In the genomic region with DNA sequence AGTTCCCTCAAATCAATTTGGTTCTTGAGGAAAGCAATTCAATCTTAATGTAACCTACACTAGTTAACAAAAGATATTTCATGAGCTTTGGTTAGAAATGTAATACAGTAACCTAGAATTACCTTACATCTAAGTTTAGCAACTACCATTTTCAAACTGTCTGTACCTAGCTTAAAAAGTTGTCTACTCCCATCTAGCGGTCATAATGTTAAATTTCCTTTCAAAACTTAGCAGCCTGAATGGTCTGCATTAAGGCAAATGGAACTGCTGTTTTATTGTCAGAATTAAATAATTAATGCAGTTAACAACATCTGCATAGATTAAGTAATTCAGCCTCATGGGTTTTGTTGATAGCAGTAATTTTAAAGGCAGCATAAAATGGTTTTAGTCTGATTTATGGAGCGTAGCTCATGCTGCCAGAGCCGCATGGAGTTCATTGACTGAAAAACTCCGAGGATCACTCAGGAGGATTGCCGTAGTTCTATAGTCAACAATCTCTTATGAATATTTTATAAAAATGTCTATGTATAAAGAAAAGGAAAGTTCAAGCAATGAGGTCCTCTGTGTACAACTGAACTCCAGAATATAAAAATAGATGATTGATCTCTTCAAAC, we compare ENCODE assay signal across 8 cellular contexts.
DNase-seq lines count a peak whose midpoint lies in the region; ATAC-seq and TF ChIP-seq lines count a peak whose summit lies in the region.

No MANE protein-coding gene starts in this region.

- DNase-seq in DMS53 (lab: John Stamatoyannopoulos, UW) (peak; percentile 79), NCI-H69 (lab: John Stamatoyannopoulos, UW) (peak; percentile 91), cardiac fibroblast (ENCODE audit: low read depth in 2 of 2) (peak; percentile 67 to 80), mesenchymal stem cell (peak; percentile 66), NCI-H226 (no peak)
- no peak for DNase-seq in activated CD4-positive, alpha-beta T cell treated with anti-CD3 and anti-CD28 coated beads for 4 hours

- no peaks in the 10 kb centered on the region for H3K4me1 ChIP-seq in mesenchymal stem cell (ENCODE audit: control insufficient read depth, insufficient read depth, low read depth, low read length)

- H3K9me3 ChIP-seq in mesenchymal stem cell (ENCODE audit: control insufficient read depth, low read length), result no peaks in the 10 kb centered on the region

- peak overlapping the region; percentile 63 for H3K9ac ChIP-seq in mesenchymal stem cell (ENCODE audit: low read length)

- H3K4me2 ChIP-seq in mesenchymal stem cell (ENCODE audit: low read length, poor library complexity, severe bottlenecking), result no peak overlapping the region

- H3K79me1 ChIP-seq in mesenchymal stem cell (replicated peaks; ENCODE audit: low read length, poor library complexity, severe bottlenecking), result no peaks in the 10 kb centered on the region

- no peak overlapping the region for H2BK5ac ChIP-seq in mesenchymal stem cell (ENCODE audit: low read depth, low read length, poor library complexity, severe bottlenecking)

- H2BK15ac ChIP-seq in mesenchymal stem cell (ENCODE audit: low read depth, poor library complexity, severe bottlenecking), result no peak overlapping the region

- no peak overlapping the region for H3K14ac ChIP-seq in mesenchymal stem cell (ENCODE audit: low read length in 2 of 2)

- H3K27me3 ChIP-seq in mesenchymal stem cell (ENCODE audit: control insufficient read depth in 1 of 2, insufficient read depth in 1 of 2, low read length in 2 of 2), result no peaks in the 10 kb centered on the region

- TF ChIP-seq CTCF in cardiac fibroblast (IDR thresholded peaks at IDR 0.05; ENCODE audit: low read depth, low read length), result peak; percentile 43

- H3K27ac ChIP-seq in mesenchymal stem cell (ENCODE audit: low read length, poor library complexity, severe bottlenecking), result no peak overlapping the region

- WGBS in mesenchymal stem cell, result 87% methylated on average over 2 of the region's 5 CpGs

- no peak overlapping the region for H3K18ac ChIP-seq in mesenchymal stem cell (ENCODE audit: low read depth in 1 of 2, low read length in 2 of 2)

- no peak overlapping the region for H2AFZ ChIP-seq in mesenchymal stem cell (ENCODE audit: low read depth, low read length)

- no peak overlapping the region for H4K8ac ChIP-seq in mesenchymal stem cell (ENCODE audit: low read length)

- H2BK12ac ChIP-seq in mesenchymal stem cell (ENCODE audit: low read length in 2 of 2), result no peak overlapping the region

- H2BK120ac ChIP-seq in mesenchymal stem cell (ENCODE audit: low read depth, low read length), result no peak overlapping the region

- H3K4ac ChIP-seq in mesenchymal stem cell (ENCODE audit: low read depth in 1 of 2, low read length in 2 of 2), result no peak overlapping the region

- H3K36me3 ChIP-seq in mesenchymal stem cell (ENCODE audit: control insufficient read depth in 1 of 2, insufficient read depth in 2 of 2, low read depth in 1 of 2, low read length in 2 of 2), result no peaks in the 10 kb centered on the region

- H3K23ac ChIP-seq in mesenchymal stem cell (ENCODE audit: low read length in 2 of 2), result no peak overlapping the region

- H2AK5ac ChIP-seq in mesenchymal stem cell (ENCODE audit: low read length, severe bottlenecking), result no peak overlapping the region

- H3K4me3 ChIP-seq in cardiac fibroblast (replicated peaks in 1 of 2; ENCODE audit: low read depth in 2 of 2, low read length in 2 of 2) (no peak overlapping the region), mesenchymal stem cell (ENCODE audit: insufficient read depth in 1 of 2, low read depth in 1 of 2, low read length in 2 of 2) (peak overlapping the region in 1 of 2 experiments; percentile 58)

- no peak overlapping the region for H4K91ac ChIP-seq in mesenchymal stem cell (ENCODE audit: low read length)

- peak; percentile 78 for ATAC-seq in GM19468 (IDR thresholded peaks at IDR 0.05; ENCODE audit: extremely low read depth, unreplicated experiment)
- ATAC-seq in HG03520 (IDR thresholded peaks at IDR 0.05; ENCODE audit: unreplicated experiment), result peak; percentile 89

Comparison
In these comparisons a context has a peak if more than half of its experiments do, and no peak if none do; other contexts are left out.
1. DNase-seq: peak in DMS53 (single experiment), NCI-H69 (single experiment), cardiac fibroblast (2 of 2) and mesenchymal stem cell (single experiment); none in NCI-H226 (single experiment) and activated CD4-positive, alpha-beta T cell treated with anti-CD3 and anti-CD28 coated beads for 4 hours (0 of 2).